ENCODE assay signal across 7 cellular contexts in genomic region chr10:132229834-132230556, GRCh38. TPM values are rescaled to one million over a fixed set of nuclear protein-coding genes. Genes with fewer than 3 reads are reported as not detected.
DNase-seq lines count a peak whose midpoint lies in the region; ATAC-seq and TF ChIP-seq lines count a peak whose summit lies in the region.

No MANE protein-coding gene starts in this region.

- intact Hi-C loops in IMR-90 (cut with micrococcal nuclease) (no loop called here), colonic mucosa (cut with DNase I) (loop anchor here (10.0 kb wide), 1 partner anchor 415 kb away; no protein-coding TSS in a partner anchor), sciatic nerve (cut with DNase I) (loop anchor here (10.0 kb wide), 1 partner anchor 125 kb away; no protein-coding TSS in a partner anchor), PC-9 (cut with micrococcal nuclease; ENCODE audit: unreplicated experiment) (no loop called here)

- H3K4me3 ChIP-seq in IMR-90 (ENCODE audit: insufficient read depth, low read depth, low read length), result no peak overlapping the region
- H3K4me3 ChIP-seq in colonic mucosa, result peak overlapping the region; percentile 27
- H3K4me3 ChIP-seq in PC-9, result no peak overlapping the region

- H4K91ac ChIP-seq in IMR-90 (ENCODE audit: insufficient read depth, low read depth, low read length), result no peak overlapping the region

- H3K27me3 ChIP-seq in IMR-90 (ENCODE audit: control insufficient read depth, insufficient read depth, low read length), result no peaks in the 10 kb centered on the region; the same call in 1 of the 2 replicates
- H3K27me3 ChIP-seq in colonic mucosa, result no peaks in the 10 kb centered on the region
- no peaks in the 10 kb centered on the region for H3K27me3 ChIP-seq in PC-9 (ENCODE audit: insufficient read depth, low read depth)

- dilution Hi-C loops in IMR-90 (cut with HindIII; ENCODE audit: low sequenced_read_pairs, unreplicated experiment), result loop anchor here (25.0 kb wide), 1 partner anchor 107 kb away; the partner anchor contains the start of gene LRRC27

- peak overlapping the region; percentile 45 for H2AK9ac ChIP-seq in IMR-90 (replicated peaks; ENCODE audit: low read depth, low read length, poor library complexity)

- POLR2A ChIA-PET in IMR-90 (lab: Charles Lee; ENCODE audit: unreplicated experiment), result no interaction called here
- POLR2A ChIA-PET in PC-9 (lab: Charles Lee; ENCODE audit: unreplicated experiment), result no interaction called here

- H3K9ac ChIP-seq in IMR-90 (ENCODE audit: low read depth, low read length) (no peak overlapping the region), colonic mucosa (ENCODE audit: low read depth in 2 of 2, low read length in 2 of 2) (peak overlapping the region in 1 of 2 donors; percentile 57)

- TF ChIP-seq CTCF in IMR-90 (conservative IDR thresholded peaks at IDR 0.05; ENCODE audit: low read depth, low read length), result no peak
- TF ChIP-seq CTCF in colonic mucosa (IDR thresholded peaks at IDR 0.05), result no peak
- no peak for TF ChIP-seq CTCF in PC-9 (conservative IDR thresholded peaks at IDR 0.05)

- no peak overlapping the region for H2AK5ac ChIP-seq in IMR-90 (ENCODE audit: low read depth, low read length)

- TF ChIP-seq POLR2A in IMR-90 (IDR thresholded peaks at IDR 0.05; ENCODE audit: low read depth, low read length), result no peak

- H4K20me1 ChIP-seq in IMR-90 (ENCODE audit: insufficient read depth, low read length) (no peaks in the 10 kb centered on the region), PC-9 (ENCODE audit: insufficient read depth) (no peaks in the 10 kb centered on the region)

- H3F3A ChIP-seq in PC-9 (ENCODE audit: insufficient read depth, low read depth), result no peaks in the 10 kb centered on the region

- H4K5ac ChIP-seq in IMR-90 (ENCODE audit: low read depth, low read length), result no peak overlapping the region

- H3K79me1 ChIP-seq in IMR-90 (ENCODE audit: low read depth in 1 of 2, low read length in 2 of 2), result no peaks in the 10 kb centered on the region

- no peak overlapping the region for H2BK20ac ChIP-seq in IMR-90 (ENCODE audit: low read depth, low read length)

- no peak overlapping the region for H3K4ac ChIP-seq in IMR-90 (ENCODE audit: low read depth, low read length)

- H2BK5ac ChIP-seq in IMR-90 (ENCODE audit: low read depth, low read length, poor library complexity, severe bottlenecking), result no peak overlapping the region

- H3K18ac ChIP-seq in IMR-90 (ENCODE audit: low read depth, low read length), result no peak overlapping the region

- 68% methylated on average over 20 of the region's 36 CpGs; no CpG with 5 or more reads in 1 of the 2 experiments for WGBS in IMR-90 (ENCODE audit: extremely low coverage in 2 of 2, insufficient read length in 1 of 2), 2 experiments

- H3K4me2 ChIP-seq in IMR-90 (ENCODE audit: low read depth, low read length) (no peak overlapping the region), PC-9 (no peak overlapping the region)

- H3K9me2 ChIP-seq in PC-9 (ENCODE audit: insufficient read depth), result no peaks in the 10 kb centered on the region

- no peak overlapping the region for H2BK15ac ChIP-seq in IMR-90 (ENCODE audit: low read depth, low read length)

- CTCF ChIA-PET in IMR-90 (lab: Yijun Ruan, JAX), result no interaction called here
- CTCF ChIA-PET in PC-9 (lab: Charles Lee), result no interaction called here

- H3K23ac ChIP-seq in IMR-90 (ENCODE audit: low read depth, low read length), result no peak overlapping the region

- H3K56ac ChIP-seq in IMR-90 (ENCODE audit: extremely low read depth, insufficient read depth, low read length), result no peak overlapping the region

- H3K79me2 ChIP-seq in PC-9 (ENCODE audit: low read depth), result no peaks in the 10 kb centered on the region

- H4K8ac ChIP-seq in IMR-90 (ENCODE audit: low read depth in 2 of 2, low read length in 2 of 2), result no peak overlapping the region

- DNase-seq in IMR-90 (no peak), colonic mucosa (peak; percentile 51), sciatic nerve (ENCODE audit: low spot score) (no peak), PC-9 (no peak), DMS 273 (lab: John Stamatoyannopoulos, UW; ENCODE audit: unreplicated experiment) (no peak)

- H3K4me1 ChIP-seq in IMR-90 (ENCODE audit: control insufficient read depth, insufficient read depth, low read length) (no peaks in the 10 kb centered on the region), colonic mucosa (peaks cover 7% of the 10 kb centered on the region), PC-9 (replicated peaks; ENCODE audit: insufficient read depth) (no peaks in the 10 kb centered on the region)

- H2AFZ ChIP-seq in IMR-90 (replicated peaks; ENCODE audit: low read length, poor library complexity) (peak overlapping the region; percentile 32), PC-9 (no peak overlapping the region)

- in situ Hi-C loops in IMR-90 (cut with MboI; ENCODE audit: low sequenced_read_pairs), result loop anchor here (10.0 kb wide), 1 partner anchor 405 kb away; no protein-coding TSS in a partner anchor

- H3K27ac ChIP-seq in IMR-90 (ENCODE audit: insufficient read depth, low read length) (no peak overlapping the region), colonic mucosa (no peak overlapping the region), PC-9 (no peak overlapping the region)

- no peak overlapping the region for H3K14ac ChIP-seq in IMR-90 (replicated peaks; ENCODE audit: low read depth, low read length)

- no TSS peak for BruUV-seq in IMR-90 (replicated peaks; lab: Mats Ljungman, UMichigan)
- BruUV-seq in PC-9 (replicated peaks; lab: Mats Ljungman, UMichigan), result no TSS peak

- H3K36me3 ChIP-seq in IMR-90 (ENCODE audit: control insufficient read depth, insufficient read depth, low read length) (no peaks in the 10 kb centered on the region), colonic mucosa (no peaks in the 10 kb centered on the region), PC-9 (ENCODE audit: low read depth) (no peaks in the 10 kb centered on the region)

- TF ChIP-seq RAD21 in IMR-90 (IDR thresholded peaks at IDR 0.05; ENCODE audit: low read length), result no peak

- H3K9me1 ChIP-seq in IMR-90 (ENCODE audit: insufficient read depth, low read length), result no peaks in the 10 kb centered on the region; the same call in 1 of the 2 replicates

- H2BK120ac ChIP-seq in IMR-90 (ENCODE audit: low read depth, low read length), result no peak overlapping the region

- peak; percentile 62 for ATAC-seq in GM19438 (IDR thresholded peaks at IDR 0.05; ENCODE audit: low read depth, unreplicated experiment)
- peak; percentile 38; the same call in 1 of the 2 replicates for ATAC-seq in IMR-90 (ENCODE audit: low read depth)
- ATAC-seq in sciatic nerve, result peak; percentile 48
- no peak for ATAC-seq in HG03039 (IDR thresholded peaks at IDR 0.05; ENCODE audit: unreplicated experiment)

- H3K9me3 ChIP-seq in IMR-90 (ENCODE audit: control insufficient read depth, insufficient read depth, low read length) (no peaks in the 10 kb centered on the region), colonic mucosa (no peaks in the 10 kb centered on the region), PC-9 (ENCODE audit: insufficient read depth, low read depth) (no peaks in the 10 kb centered on the region)

TF ChIP-seq in IMR-90, 13 proteins besides CTCF, POLR2A, EP300 and RAD21:
- TF ChIP-seq RFX5 (IDR thresholded peaks at IDR 0.05; ENCODE audit: low read depth, low read length), result no peak
- TF ChIP-seq USF2 (IDR thresholded peaks at IDR 0.05; ENCODE audit: low read depth, low read length), result no peak
- TF ChIP-seq FOS (IDR thresholded peaks at IDR 0.05; ENCODE audit: low read depth, low read length), result no peak
- TF ChIP-seq NFE2L2 (IDR thresholded peaks at IDR 0.05; ENCODE audit: low read depth, low read length), result no peak
- no peak for TF ChIP-seq SMC3 (IDR thresholded peaks at IDR 0.05; ENCODE audit: low read depth, low read length)
- TF ChIP-seq MXI1 (IDR thresholded peaks at IDR 0.05; ENCODE audit: borderline replicate concordance, low read depth, low read length), result no peak
- TF ChIP-seq RCOR1 (IDR thresholded peaks at IDR 0.05; ENCODE audit: insufficient replicate concordance, low read length), result no peak
- no peak for TF ChIP-seq CEBPB (IDR thresholded peaks at IDR 0.05; ENCODE audit: low read depth, low read length)
- TF ChIP-seq MAFK (IDR thresholded peaks at IDR 0.05; ENCODE audit: low read depth, low read length), result no peak
- TF ChIP-seq ELK1 (IDR thresholded peaks at IDR 0.05; ENCODE audit: borderline replicate concordance, low read depth, low read length), result no peak
- TF ChIP-seq BHLHE40 (IDR thresholded peaks at IDR 0.05; ENCODE audit: low read depth, low read length), result no peak
- TF ChIP-seq CHD1 (IDR thresholded peaks at IDR 0.05; ENCODE audit: low read depth, low read length), result no peak
- no peak for TF ChIP-seq MAZ (IDR thresholded peaks at IDR 0.05; ENCODE audit: borderline replicate concordance, low read depth, low read length)
TF ChIP-seq in IMR-90: peak in this region for 0.

RNA-seq across cellular contexts. Expression of gene DPYSL4, which starts 43.2 kb away (rescaled TPM):
- total RNA-seq in IMR-90 (2012; rRNA removed), result 7.2 and 8.1 TPM in 2 replicates
- polyA plus RNA-seq in IMR-90 (2012; rRNA removed), result 30.5 and 33.7 TPM in 2 replicates
- polyA plus RNA-seq in IMR-90 (2012; cell fraction: cytosol; rRNA removed), result 21.2 and 32.9 TPM in 2 replicates
- polyA plus RNA-seq in IMR-90 (2012; cell fraction: nucleus; rRNA removed; ENCODE audit: low replicate concordance), result 68.7 and 195 TPM in 2 replicates
- under 1 TPM; 0.27 to 0.44 TPM for total RNA-seq in colonic mucosa
- 0.31 TPM for total RNA-seq in sciatic nerve
- total RNA-seq in PC-9 (2021), result 2.8 and 4.8 TPM in 2 replicates

Comparison
In these comparisons a context has a peak if more than half of its experiments do, and no peak if none do; other contexts are left out.
1. intact Hi-C loops: an anchor here in colonic mucosa (10.0 kb wide) and sciatic nerve (10.0 kb wide); none called in IMR-90 and PC-9.